In the genomic region with DNA sequence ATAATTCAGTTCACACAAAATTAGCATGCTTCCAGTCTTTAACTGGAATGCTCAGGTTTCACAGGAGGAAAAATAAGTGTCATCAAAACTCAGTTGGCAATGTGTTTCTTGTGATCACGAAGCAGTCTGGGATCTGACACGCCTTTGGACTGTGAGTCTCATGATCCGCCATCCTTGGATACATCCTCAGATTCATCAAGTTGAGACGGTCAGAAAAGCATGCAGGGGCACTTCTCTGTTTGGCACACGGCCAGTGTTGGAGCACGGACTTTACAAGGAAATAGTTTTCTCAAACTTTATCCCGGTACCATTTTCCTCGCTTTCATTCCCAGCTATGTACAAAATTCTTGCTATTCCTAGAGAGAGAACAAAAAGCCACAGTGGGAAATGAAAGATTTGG, we compare ENCODE assay signal across 16 cellular contexts.
DNase-seq lines count a peak whose midpoint lies in the region; ATAC-seq and TF ChIP-seq lines count a peak whose summit lies in the region.
"Had no signal": no experiment of that assay in that cellular context is flagged by ENCODE, and none has a peak within 500 bp of the region (broad histone marks: within the 10 kb centered on the region; RNA-seq: fewer than 3 reads in every experiment).

No MANE protein-coding gene starts in this region.

- WGBS in hepatocyte (ENCODE audit: low lambda C conversion rate, missing lambda C conversion rate): 72% methylated on average over 8 of the region's 8 CpGs
- 43% methylated on average over 8 of the region's 8 CpGs for WGBS in smooth muscle cell (ENCODE audit: low lambda C conversion rate)

- no peaks in the 10 kb centered on the region for H3K9me3 Mint-ChIP-seq in activated naive CD4-positive, alpha-beta T cell treated with anti-CD3 and anti-CD28 coated beads, Interleukin-2, amount 50 U/mL, for 24 hours

- peak overlapping the region; percentile 75 for H3K27ac Mint-ChIP-seq in activated naive CD4-positive, alpha-beta T cell treated with anti-CD3 and anti-CD28 coated beads, Interleukin-2, amount 50 U/mL, for 24 hours
- H3K27ac Mint-ChIP-seq in T-helper 17 cell: peak overlapping the region; percentile 97

- no peaks in the 10 kb centered on the region for H3K36me3 Mint-ChIP-seq in activated naive CD4-positive, alpha-beta T cell treated with anti-CD3 and anti-CD28 coated beads, Interleukin-2, amount 50 U/mL, for 24 hours
- no peaks in the 10 kb centered on the region for H3K36me3 Mint-ChIP-seq in T-helper 17 cell (ENCODE audit: low read depth)

- H3K27ac ChIP-seq in hepatocyte: peak overlapping the region; percentile 60
- peak overlapping the region; percentile 99 for H3K27ac ChIP-seq in smooth muscle cell (ENCODE audit: low read depth)
- H3K27ac ChIP-seq: PC-9 had no signal

- DNase-seq in activated naive CD4-positive, alpha-beta T cell treated with Interleukin-2 at 50 U/mL for 16 hours: no peak
- no peak for DNase-seq in T-helper 17 cell
- DNase-seq in hepatocyte (ENCODE audit: low spot score): peak; percentile 30
- no peak for DNase-seq in smooth muscle cell (lab: John Stamatoyannopoulos, UW; ENCODE audit: unreplicated experiment)
- no peak for DNase-seq in T-helper 9 cell
- DNase-seq: ACHN, DMS 273 treated with DMSO at 0.1 percent for 48 hours, GOT3, NCI-H1436 treated with DMSO at 0.1 percent for 48 hours, NCI-H2081, NCI-H526, PC-9 had no signal

- H3K36me3 ChIP-seq in hepatocyte (replicated peaks; ENCODE audit: insufficient read depth, low read depth) (no peaks in the 10 kb centered on the region), smooth muscle cell (ENCODE audit: low read depth) (no peaks in the 10 kb centered on the region)

- no peaks in the 10 kb centered on the region for H3K27me3 Mint-ChIP-seq in activated naive CD4-positive, alpha-beta T cell treated with anti-CD3 and anti-CD28 coated beads, Interleukin-2, amount 50 U/mL, for 24 hours
- no peaks in the 10 kb centered on the region for H3K27me3 Mint-ChIP-seq in T-helper 17 cell

- no peak for ATAC-seq in T-helper 17 cell
- no peak for ATAC-seq in HG03442 (IDR thresholded peaks at IDR 0.05; ENCODE audit: unreplicated experiment)
- ATAC-seq in GM18517 (IDR thresholded peaks at IDR 0.05; ENCODE audit: unreplicated experiment): no peak

- no peaks in the 10 kb centered on the region for H4K20me1 ChIP-seq in hepatocyte (ENCODE audit: insufficient read depth, poor library complexity, severe bottlenecking)
- H4K20me1 ChIP-seq in smooth muscle cell (ENCODE audit: low read depth): no peaks in the 10 kb centered on the region

- no peak for TF ChIP-seq CTCF in hepatocyte (IDR thresholded peaks at IDR 0.05; ENCODE audit: poor library complexity)
- no peak for TF ChIP-seq CTCF in smooth muscle cell (IDR thresholded peaks at IDR 0.05; ENCODE audit: borderline replicate concordance, insufficient read depth, poor library complexity, severe bottlenecking)

- peaks cover 19% of the 10 kb centered on the region for H3F3A ChIP-seq in smooth muscle cell (ENCODE audit: low read depth)

- H3K4me3 Mint-ChIP-seq in activated naive CD4-positive, alpha-beta T cell treated with anti-CD3 and anti-CD28 coated beads, Interleukin-2, amount 50 U/mL, for 24 hours: no peak overlapping the region
- H3K4me3 Mint-ChIP-seq in T-helper 17 cell: no peak overlapping the region
- H3K4me3 Mint-ChIP-seq: IgD-negative memory B cell had no signal

- H3K9me2 ChIP-seq in hepatocyte (replicated peaks; ENCODE audit: insufficient read depth): no peaks in the 10 kb centered on the region

- H3K9ac ChIP-seq in smooth muscle cell (ENCODE audit: low read depth): peak overlapping the region; percentile 94

- peaks cover 31% of the 10 kb centered on the region for H3K4me1 Mint-ChIP-seq in activated naive CD4-positive, alpha-beta T cell treated with anti-CD3 and anti-CD28 coated beads, Interleukin-2, amount 50 U/mL, for 24 hours
- peaks cover 23% of the 10 kb centered on the region for H3K4me1 Mint-ChIP-seq in T-helper 17 cell
- H3K4me1 Mint-ChIP-seq: IgD-negative memory B cell had no signal

- H3K4me1 ChIP-seq in hepatocyte (ENCODE audit: insufficient read depth): peaks cover 7% of the 10 kb centered on the region
- H3K4me1 ChIP-seq in smooth muscle cell (ENCODE audit: low read depth): peaks cover 5% of the 10 kb centered on the region

- no peak overlapping the region for H3K4me2 ChIP-seq in hepatocyte
- peak overlapping the region; percentile 64 for H3K4me2 ChIP-seq in smooth muscle cell
- H3K4me2 ChIP-seq: PC-9 had no signal

- H3K27me3 ChIP-seq in hepatocyte (no peaks in the 10 kb centered on the region), smooth muscle cell (ENCODE audit: low read depth) (no peaks in the 10 kb centered on the region)

- H3K4me3 ChIP-seq in hepatocyte (no peak overlapping the region), smooth muscle cell (no peak overlapping the region)
- H3K4me3 ChIP-seq: PC-9 had no signal

- H2AFZ ChIP-seq in hepatocyte (no peak overlapping the region), smooth muscle cell (ENCODE audit: low read depth) (no peak overlapping the region)
- H2AFZ ChIP-seq: PC-9 had no signal

- H3K79me2 ChIP-seq in hepatocyte: no peaks in the 10 kb centered on the region
- H3K79me2 ChIP-seq in smooth muscle cell (ENCODE audit: low read depth): no peaks in the 10 kb centered on the region

- H3K9me3 ChIP-seq in T-helper 17 cell (ENCODE audit: control insufficient read depth, low read length, poor library complexity, severe bottlenecking) (no peaks in the 10 kb centered on the region), hepatocyte (ENCODE audit: low read depth) (no peaks in the 10 kb centered on the region), smooth muscle cell (replicated peaks; ENCODE audit: low read depth) (no peaks in the 10 kb centered on the region)
